Comparison of ENCODE assay signal across 24 cellular contexts in the genomic region with DNA sequence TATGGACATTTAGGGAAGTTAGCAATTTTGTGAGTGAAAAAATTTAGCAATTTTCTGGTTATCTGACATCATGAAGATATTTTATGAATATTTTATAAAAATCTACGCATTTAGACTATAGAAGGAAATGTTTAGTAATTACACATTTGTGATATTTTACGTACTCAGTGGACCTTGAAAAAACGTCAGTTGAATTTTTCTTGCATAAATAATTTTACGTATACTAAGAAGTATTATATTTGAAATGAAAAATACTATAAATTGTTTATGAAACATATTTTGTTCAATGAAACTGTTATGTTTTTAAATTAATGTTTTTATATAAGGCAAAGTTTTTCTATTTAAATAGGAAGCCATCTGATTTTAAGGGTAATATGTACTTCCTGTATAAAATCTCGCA.
DNase-seq lines count a peak whose midpoint lies in the region; ATAC-seq, FAIRE-seq and TF ChIP-seq lines count a peak whose summit lies in the region.
"Had no signal": no experiment of that assay in that cellular context is flagged by ENCODE, and none has a peak within 500 bp of the region (broad histone marks: within the 10 kb centered on the region; RNA-seq: fewer than 3 reads in every experiment).

No MANE protein-coding gene starts in this region.

- in situ Hi-C loops in K562 (cut with MboI) = no loop called here

- TF ChIP-seq CTCF in K562 (IDR thresholded peaks at IDR 0.05 in 2 of 3, conservative IDR thresholded peaks at IDR 0.05 in 1 of 3; ENCODE audit: insufficient read depth in 2 of 3, low read depth in 1 of 3, low read length in 3 of 3) (no peak), WERI-Rb-1 (IDR thresholded peaks at IDR 0.05; ENCODE audit: low read depth, low read length) (no peak)

- no peak overlapping the region for H3K4me2 ChIP-seq in K562 (ENCODE audit: insufficient read depth, low read length)
- H3K4me2 ChIP-seq: BLaER1 had no signal

- H3K36me3 ChIP-seq in K562 (ENCODE audit: control insufficient read depth, insufficient read depth, low read length) = no peaks in the 10 kb centered on the region
- H3K36me3 ChIP-seq in small intestine (ENCODE audit: control insufficient read depth in 2 of 2, insufficient read depth in 2 of 2, low read length in 2 of 2) = no peaks in the 10 kb centered on the region
- no peaks in the 10 kb centered on the region for H3K36me3 ChIP-seq in WERI-Rb-1
- H3K36me3 ChIP-seq: BE2C, BLaER1 had no signal

- POLR2A ChIA-PET in K562 (lab: Yijun Ruan, JAX) = no interaction called here

- DNase-seq in K562 (ENCODE audit: extremely low read depth in 1 of 4, low spot score in 3 of 4) (no peak), small intestine (no peak), WERI-Rb-1 (no peak), NCI-H774 (lab: John Stamatoyannopoulos, UW) (no peak)
- DNase-seq: 8988T; ACHN; BE2C; C1 segment of cervical spinal cord; CD4-positive, alpha-beta memory T cell; CD4-positive, CD25-positive, alpha-beta regulatory T cell; CD8-positive, alpha-beta memory T cell; COR-L47; DMS 273 treated with DMSO at 0.1 percent for 48 hours; DMS153; DMS53; DMS79; DND-41; EL; GF-D8 had no signal

- 88% methylated on average over 5 of the region's 5 CpGs for WGBS in K562 (ENCODE audit: insufficient coverage, low coverage, missing lambda C conversion rate)
- 80 to 83% (median 81%) methylated on average over 5 of the region's 5 CpGs for WGBS in small intestine, 3 donors

- CTCF ChIA-PET in K562 (lab: Yijun Ruan, JAX; ENCODE audit: low intra/inter-chr PET ratio) = no interaction called here

- H3K27ac ChIP-seq in K562 (ENCODE audit: extremely low read depth, low read depth, low read length) = no peak overlapping the region
- no peak overlapping the region for H3K27ac ChIP-seq in small intestine (ENCODE audit: low read depth in 1 of 2, low read length in 1 of 2)
- H3K27ac ChIP-seq in WERI-Rb-1 = no peak overlapping the region
- H3K27ac ChIP-seq: BLaER1 had no signal

- BruUV-seq in K562 (replicated peaks; lab: Mats Ljungman, UMichigan) = no TSS peak

- H2AFZ ChIP-seq in K562 (ENCODE audit: low read depth, low read length) = no peak overlapping the region

- intact Hi-C loops in K562 (cut with micrococcal nuclease) = no loop called here

- H3K79me2 ChIP-seq in K562 (ENCODE audit: control insufficient read depth, insufficient read depth, low read length) = no peaks in the 10 kb centered on the region

- H3K4me3 ChIP-seq in K562 = no peak overlapping the region
- H3K4me3 ChIP-seq in small intestine (ENCODE audit: low read depth in 1 of 2, low read length in 2 of 2) = no peak overlapping the region
- no peak overlapping the region for H3K4me3 ChIP-seq in WERI-Rb-1 (ENCODE audit: low read depth, low read length)
- H3K4me3 ChIP-seq: BLaER1 had no signal

- no peak for TF ChIP-seq EP300 in K562 (IDR thresholded peaks at IDR 0.05; ENCODE audit: low read length)

- H4K20me1 ChIP-seq in K562 (replicated peaks; ENCODE audit: control insufficient read depth, insufficient read depth, low read length) = no peaks in the 10 kb centered on the region
- H4K20me1 ChIP-seq: BLaER1 had no signal

- H3K4me1 ChIP-seq in K562 (replicated peaks in 1 of 2; ENCODE audit: control insufficient read depth in 2 of 2, insufficient read depth in 2 of 2, low read length in 2 of 2) = no peaks in the 10 kb centered on the region
- H3K4me1 ChIP-seq in small intestine (ENCODE audit: control insufficient read depth in 2 of 2, insufficient read depth in 1 of 2, low read depth in 1 of 2, low read length in 1 of 2) = no peaks in the 10 kb centered on the region
- H3K4me1 ChIP-seq: BE2C, BLaER1 had no signal

- no peak for TF ChIP-seq POLR2A in K562 (conservative IDR thresholded peaks at IDR 0.05)

- no peak for TF ChIP-seq RAD21 in K562 (CRISPR knock-in tag; conservative IDR thresholded peaks at IDR 0.05 in 1 of 2, IDR thresholded peaks at IDR 0.05 in 1 of 2)

- H3K9me1 ChIP-seq in K562 (ENCODE audit: control insufficient read depth, insufficient read depth, low read length) = no peaks in the 10 kb centered on the region

- no peak overlapping the region for H3K9ac ChIP-seq in K562 (ENCODE audit: insufficient read depth in 1 of 2, low read depth in 2 of 2, low read length in 2 of 2)
- H3K9ac ChIP-seq: BLaER1 had no signal

- no peak for ATAC-seq in K562
- ATAC-seq in GM21723 (IDR thresholded peaks at IDR 0.05; ENCODE audit: unreplicated experiment) = no peak

- no peak for FAIRE-seq in K562 (lab: Jason Lieb, UNC)
- peak; percentile 30 for FAIRE-seq in islet of Langerhans (lab: Jason Lieb, UNC)
- peak; percentile 70 for FAIRE-seq in small intestine (lab: Jason Lieb, UNC)
- FAIRE-seq: GM12891, GM19239 had no signal

- H3K27me3 ChIP-seq in K562 (ENCODE audit: control insufficient read depth in 2 of 2, insufficient read depth in 2 of 2, low read length in 2 of 2) (no peaks in the 10 kb centered on the region), small intestine (ENCODE audit: control insufficient read depth in 2 of 2, insufficient read depth in 2 of 2, low read length in 2 of 2) (no peaks in the 10 kb centered on the region), WERI-Rb-1 (ENCODE audit: insufficient read depth, low read depth, severe bottlenecking) (no peaks in the 10 kb centered on the region)
- H3K27me3 ChIP-seq: BE2C, BLaER1 had no signal

- H3K9me3 ChIP-seq in K562 (replicated peaks; ENCODE audit: control insufficient read depth, insufficient read depth, low read depth, low read length) = no peaks in the 10 kb centered on the region
- H3K9me3 ChIP-seq in small intestine (ENCODE audit: control insufficient read depth, low read depth) = peaks cover 4% of the 10 kb centered on the region
- no peaks in the 10 kb centered on the region for H3K9me3 ChIP-seq in WERI-Rb-1 (ENCODE audit: severe bottlenecking)
- H3K9me3 ChIP-seq: BE2C, BLaER1 had no signal

TF ChIP-seq in K562, 482 proteins besides CTCF, POLR2A, EP300 and RAD21 (continues in another document):
- peak; percentile 69; the same call in 1 of the 2 replicates for TF ChIP-seq ZNF277 (CRISPR knock-in tag; IDR thresholded peaks at IDR 0.05; ENCODE audit: borderline replicate concordance)
- no peak for TF ChIP-seq XRCC5 (IDR thresholded peaks at IDR 0.05; ENCODE audit: low read depth, low read length)
- TF ChIP-seq, protein P1, sequence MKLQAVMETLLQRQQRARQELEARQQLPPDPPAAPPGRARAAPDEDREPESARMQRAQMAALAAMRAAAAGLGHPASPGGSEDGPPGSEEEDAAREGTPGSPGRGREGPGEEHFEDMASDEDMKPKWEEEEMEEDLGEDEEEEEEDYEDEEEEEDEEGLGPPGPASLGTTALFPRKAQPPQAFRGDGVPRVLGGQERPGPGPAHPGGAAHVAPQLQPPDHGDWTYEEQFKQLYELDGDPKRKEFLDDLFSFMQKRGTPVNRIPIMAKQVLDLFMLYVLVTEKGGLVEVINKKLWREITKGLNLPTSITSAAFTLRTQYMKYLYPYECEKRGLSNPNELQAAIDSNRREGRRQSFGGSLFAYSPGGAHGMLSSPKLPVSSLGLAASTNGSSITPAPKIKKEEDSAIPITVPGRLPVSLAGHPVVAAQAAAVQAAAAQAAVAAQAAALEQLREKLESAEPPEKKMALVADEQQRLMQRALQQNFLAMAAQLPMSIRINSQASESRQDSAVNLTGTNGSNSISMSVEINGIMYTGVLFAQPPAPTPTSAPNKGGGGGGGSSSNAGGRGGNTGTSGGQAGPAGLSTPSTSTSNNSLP (IDR thresholded peaks at IDR 0.05; ENCODE audit: borderline replicate concordance, low read depth, low read length) = no peak
- no peak for TF ChIP-seq CBX2 (IDR thresholded peaks at IDR 0.05; ENCODE audit: insufficient read depth, low read length, poor library complexity, severe bottlenecking)
- TF ChIP-seq NFIX (CRISPR knock-in tag; IDR thresholded peaks at IDR 0.05; ENCODE audit: low read depth) = peak; percentile 41; the same call in 1 of the 2 replicates
- no peak for TF ChIP-seq IRF2 (CRISPR knock-in tag; IDR thresholded peaks at IDR 0.05)
- no peak for TF ChIP-seq CTCFL (IDR thresholded peaks at IDR 0.05; ENCODE audit: borderline replicate concordance, insufficient read depth, low read depth, low read length, poor library complexity, severe bottlenecking)
- no peak for TF ChIP-seq PTRF (tag; IDR thresholded peaks at IDR 0.05)
- TF ChIP-seq NR1H2 (CRISPR knock-in tag; IDR thresholded peaks at IDR 0.05) = no peak
- TF ChIP-seq ZNF140 (CRISPR knock-in tag; IDR thresholded peaks at IDR 0.05) = 0 out of 2 replicates have a peak, but pooled peaks have one; percentile 20
- TF ChIP-seq MTF1 (CRISPR knock-in tag; IDR thresholded peaks at IDR 0.05; ENCODE audit: borderline replicate concordance) = 0 out of 2 replicates have a peak, but pooled peaks have one; percentile 40
